In the genomic region with DNA sequence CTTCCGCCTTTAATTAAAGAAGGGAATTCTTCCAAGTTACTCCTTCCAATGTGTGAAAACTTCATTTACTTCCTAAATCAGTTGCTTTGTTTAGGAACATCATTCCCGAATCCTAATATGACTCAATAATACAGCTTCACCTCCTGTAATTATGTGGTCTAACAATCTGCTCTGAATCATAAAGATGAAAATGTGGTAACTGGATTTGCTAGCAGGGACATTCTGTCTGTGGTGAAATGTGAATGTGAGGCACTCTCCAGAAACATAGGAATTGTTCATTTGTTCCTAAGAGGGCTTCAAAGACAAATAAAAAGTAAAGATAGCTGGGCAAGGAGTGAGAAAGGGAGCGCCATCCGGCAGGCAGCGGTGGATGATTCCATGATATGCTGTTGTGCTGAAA, we compare ENCODE assay signal across 26 cellular contexts.
DNase-seq lines count a peak whose midpoint lies in the region; ATAC-seq and TF ChIP-seq lines count a peak whose summit lies in the region.
"Had no signal": no experiment of that assay in that cellular context is flagged by ENCODE, and none has a peak within 500 bp of the region (broad histone marks: within the 10 kb centered on the region; RNA-seq: fewer than 3 reads in every experiment).

No MANE protein-coding gene starts in this region.

- CTCF ChIA-PET in OCI-LY7 (lab: Charles Lee; ENCODE audit: unreplicated experiment), result no interaction called here

- no peaks in the 10 kb centered on the region for H3K36me3 Mint-ChIP-seq in activated T-cell treated with anti-CD3 and anti-CD28 coated beads, Interleukin-2, amount 50 U/mL, for 72 hours (ENCODE audit: insufficient read depth in 2 of 2)
- H3K36me3 Mint-ChIP-seq in activated T-cell treated with anti-CD3 and anti-CD28 coated beads, Interleukin-2, amount 50 U/mL, for 24 hours (ENCODE audit: low read depth), result no peaks in the 10 kb centered on the region
- H3K36me3 Mint-ChIP-seq: brain had no signal

- no peaks in the 10 kb centered on the region for H3K36me3 ChIP-seq in right atrium auricular region
- H3K36me3 ChIP-seq in OCI-LY7 (ENCODE audit: insufficient read depth, low read length), result no peaks in the 10 kb centered on the region
- H3K36me3 ChIP-seq: spleen, uterus, WERI-Rb-1 had no signal

- no peaks in the 10 kb centered on the region for H3K4me1 ChIP-seq in right atrium auricular region
- peaks cover 11% of the 10 kb centered on the region for H3K4me1 ChIP-seq in OCI-LY7 (ENCODE audit: insufficient read depth, low read length, poor library complexity, severe bottlenecking)
- H3K4me1 ChIP-seq: uterus had no signal

- no peaks in the 10 kb centered on the region for H3K79me2 ChIP-seq in OCI-LY7 (ENCODE audit: insufficient read depth, low read depth, low read length)
- H3K79me2 ChIP-seq: hepatocyte had no signal

- peaks cover 6% of the 10 kb centered on the region for H3K27me3 Mint-ChIP-seq in activated T-cell treated with anti-CD3 and anti-CD28 coated beads, Interleukin-2, amount 50 U/mL, for 72 hours (ENCODE audit: low read depth)
- no peaks in the 10 kb centered on the region for H3K27me3 Mint-ChIP-seq in activated T-cell treated with anti-CD3 and anti-CD28 coated beads, Interleukin-2, amount 50 U/mL, for 24 hours
- H3K27me3 Mint-ChIP-seq: brain had no signal

- H3K4me3 Mint-ChIP-seq in activated T-cell treated with anti-CD3 and anti-CD28 coated beads, Interleukin-2, amount 50 U/mL, for 72 hours, result peak overlapping the region; percentile 11 to 28
- H3K4me3 Mint-ChIP-seq in activated T-cell treated with anti-CD3 and anti-CD28 coated beads, Interleukin-2, amount 50 U/mL, for 24 hours, result no peak overlapping the region
- H3K4me3 Mint-ChIP-seq: brain; T-helper 2 cell treated with Interferon-gamma antibody and Interleukin-4, amounts not matched to agents 5 μg/mL and 100 μg/mL, for 36 hours had no signal

- ATAC-seq in activated T-cell treated with anti-CD3 and anti-CD28 coated beads, Interleukin-2, amount 50 U/mL, for 72 hours (replicated peaks in 1 of 2), result no peak
- ATAC-seq in HG03432 (IDR thresholded peaks at IDR 0.05; ENCODE audit: unreplicated experiment), result peak; percentile 12
- no peak for ATAC-seq in left ventricle myocardium superior

- no peaks in the 10 kb centered on the region for H3K27me3 ChIP-seq in dorsolateral prefrontal cortex
- no peaks in the 10 kb centered on the region for H3K27me3 ChIP-seq in right atrium auricular region
- H3K27me3 ChIP-seq: hepatocyte, spleen, uterus had no signal

- H3K9me3 ChIP-seq in right atrium auricular region, result no peaks in the 10 kb centered on the region
- H3K9me3 ChIP-seq in OCI-LY7 (ENCODE audit: low read length), result no peaks in the 10 kb centered on the region
- H3K9me3 ChIP-seq: spleen, uterus had no signal

- no peak for DNase-seq in activated T-cell treated with anti-CD3 and anti-CD28 coated beads, Interleukin-2, amount 50 U/mL, for 72 hours
- no peak for DNase-seq in activated T-cell treated with anti-CD3 and anti-CD28 coated beads, Interleukin-2, amount 50 U/mL, for 24 hours
- peak in 1 of 10 donors; percentile 19 for DNase-seq in dorsolateral prefrontal cortex
- peak; percentile 43 for DNase-seq in stromal cell of bone marrow (ENCODE audit: low read depth)
- no peak for DNase-seq in right atrium auricular region (ENCODE audit: low spot score)
- no peak for DNase-seq in left ventricle myocardium superior
- DNase-seq in OCI-LY7 (ENCODE audit: low spot score), result no peak
- DNase-seq: activated naive CD4-positive, alpha-beta T cell treated with Interleukin-2 at 50 U/mL for 16 hours; GOT3; Kasumi-1; NCI-H1092 treated with DMSO at 0.1 percent for 48 hours; NCI-H2029 treated with DMSO at 0.1 percent for 48 hours; NCI-H446; spleen; stimulated activated CD4-positive, alpha-beta T cell treated with anti-CD3 and anti-CD28 coated beads, Interleukin-4, amount 100 ng/mL, for 4 hours; substantia nigra; uterus; WERI-Rb-1 had no signal

- POLR2A ChIA-PET in OCI-LY7 (lab: Charles Lee), result interaction anchor here (0.5 to 1.5 kb wide), 2 partner anchors 11 to 151 kb away, joined by 3 to 7 read pairs; no protein-coding TSS in a partner anchor

- no peaks in the 10 kb centered on the region for H3K9me2 ChIP-seq in OCI-LY7 (ENCODE audit: insufficient read depth, low read length)

- peaks cover 13% of the 10 kb centered on the region for H3K4me1 Mint-ChIP-seq in activated T-cell treated with anti-CD3 and anti-CD28 coated beads, Interleukin-2, amount 50 U/mL, for 72 hours (ENCODE audit: low read depth)
- peaks cover 13% of the 10 kb centered on the region for H3K4me1 Mint-ChIP-seq in activated T-cell treated with anti-CD3 and anti-CD28 coated beads, Interleukin-2, amount 50 U/mL, for 24 hours (ENCODE audit: low read depth)

- peaks cover 2 to 6% of the 10 kb centered on the region in 2 donors for H3K9me3 Mint-ChIP-seq in activated T-cell treated with anti-CD3 and anti-CD28 coated beads, Interleukin-2, amount 50 U/mL, for 72 hours
- peaks cover 11% of the 10 kb centered on the region for H3K9me3 Mint-ChIP-seq in activated T-cell treated with anti-CD3 and anti-CD28 coated beads, Interleukin-2, amount 50 U/mL, for 24 hours
- H3K9me3 Mint-ChIP-seq: brain had no signal

- H3K27ac Mint-ChIP-seq in activated T-cell treated with anti-CD3 and anti-CD28 coated beads, Interleukin-2, amount 50 U/mL, for 72 hours, result no peak overlapping the region
- H3K27ac Mint-ChIP-seq in activated T-cell treated with anti-CD3 and anti-CD28 coated beads, Interleukin-2, amount 50 U/mL, for 24 hours, result no peak overlapping the region
- H3K27ac Mint-ChIP-seq: T-helper 2 cell treated with Interferon-gamma antibody and Interleukin-4, amounts not matched to agents 5 μg/mL and 100 μg/mL, for 36 hours had no signal

- H3K27ac ChIP-seq in dorsolateral prefrontal cortex, result peak overlapping the region in 52 of 59 donors; percentile 2 to 85 (median 62)
- H3K27ac ChIP-seq in right atrium auricular region, result no peak overlapping the region
- H3K27ac ChIP-seq in OCI-LY7 (ENCODE audit: low read depth, low read length, poor library complexity, severe bottlenecking), result no peak overlapping the region
- H3K27ac ChIP-seq: 22Rv1, C4-2B, coronary artery, hepatocyte, SK-N-MC, spleen, uterus, WERI-Rb-1 had no signal

- H2AFZ ChIP-seq in OCI-LY7 (ENCODE audit: low read length), result no peak overlapping the region
- H2AFZ ChIP-seq: hepatocyte had no signal

- no peaks in the 10 kb centered on the region for H4K20me1 ChIP-seq in OCI-LY7 (ENCODE audit: insufficient read depth, low read length)

- TF ChIP-seq CTCF in dorsolateral prefrontal cortex (IDR thresholded peaks at IDR 0.05 in 54 of 56, conservative IDR thresholded peaks at IDR 0.05 in 2 of 56; ENCODE audit: low read depth in 1 of 56, partially characterized antibody in 56 of 56), result no peak
- no peak for TF ChIP-seq CTCF in right atrium auricular region (IDR thresholded peaks at IDR 0.05)
- no peak for TF ChIP-seq CTCF in OCI-LY7 (conservative IDR thresholded peaks at IDR 0.05; ENCODE audit: low read length)

- H3K4me3 ChIP-seq in dorsolateral prefrontal cortex, result no peak overlapping the region
- H3K4me3 ChIP-seq in right atrium auricular region, result no peak overlapping the region
- H3K4me3 ChIP-seq in OCI-LY7 (ENCODE audit: low read depth, low read length, poor library complexity, severe bottlenecking), result no peak overlapping the region
- H3K4me3 ChIP-seq: coronary artery, hepatocyte, SK-N-MC, spleen, uterus had no signal

- no peak overlapping the region for H3K4me2 ChIP-seq in OCI-LY7 (ENCODE audit: low read length)
- H3K4me2 ChIP-seq: hepatocyte had no signal

- intact Hi-C loops in dorsolateral prefrontal cortex (cut with DNase I) (no loop called here), left ventricle myocardium superior (cut with micrococcal nuclease) (no loop called here), OCI-LY7 (cut with micrococcal nuclease; ENCODE audit: unreplicated experiment) (loop anchor here (10.0 kb wide), 1 partner anchor 180 kb away; no protein-coding TSS in a partner anchor)

- no TSS peak for BruUV-seq in OCI-LY7 (replicated peaks; lab: Mats Ljungman, UMichigan)

Comparison
In these comparisons a context has a peak if more than half of its experiments do, and no peak if none do; other contexts are left out.
1. H3K27ac ChIP-seq: peak in dorsolateral prefrontal cortex (52 of 59); none in right atrium auricular region (0 of 2) and OCI-LY7 (single experiment).